ENCODE assay signal across 30 cellular contexts in the genomic region with DNA sequence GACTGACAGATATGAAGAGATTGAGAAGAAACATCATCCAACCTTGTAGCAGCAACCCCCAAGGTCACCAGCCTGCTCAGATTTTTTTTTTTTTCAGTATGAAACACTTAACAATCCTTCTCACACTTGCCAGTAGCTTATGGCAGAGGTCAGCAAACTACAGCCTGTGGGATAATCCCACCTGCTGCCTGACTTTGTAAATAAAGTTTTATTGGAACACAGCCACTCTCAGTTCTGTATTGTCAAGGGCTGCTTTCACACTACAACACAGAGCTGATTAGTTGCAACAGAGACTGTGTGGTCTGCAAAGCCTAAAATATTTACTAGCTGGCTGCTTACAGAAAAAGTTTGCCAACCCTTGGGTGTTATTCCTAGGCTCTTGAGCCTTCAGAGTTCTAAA.
"Had no signal": no experiment of that assay in that cellular context is flagged by ENCODE, and none has a peak within 500 bp of the region (broad histone marks: within the 10 kb centered on the region; RNA-seq: fewer than 3 reads in every experiment).

No MANE protein-coding gene starts in this region.

- DNase-seq: activated B cell treated with CpG ODN at 0.5 μM for 24 hours; activated CD4-positive, alpha-beta memory T cell treated with anti-CD3 and anti-CD28 coated beads for 36 hours; activated CD4-positive, alpha-beta T cell treated with anti-CD3 and anti-CD28 coated beads for 4 hours; activated CD4-positive, alpha-beta T cell treated with anti-CD3 and anti-CD28 coated beads, Interleukin-2, amount 50 U/mL, for 1 hour; activated CD4-positive, CD25-positive, alpha-beta regulatory T cell treated with anti-CD3 and anti-CD28 coated beads, Interleukin-2, amount 50 U/mL, for 72 hours; activated CD8-positive, alpha-beta memory T cell treated with anti-CD3 and anti-CD28 coated beads, Interleukin-2, amount 10 ng/mL, durations not matched to agents 7 days and 5 days; activated CD8-positive, alpha-beta memory T cell treated with anti-CD3 and anti-CD28 coated beads, Interleukin-2, amount 50 U/mL, for 48 hours; activated effector memory CD4-positive, alpha-beta T cell treated with Interleukin-2 at 50 U/mL for 16 hours; activated naive CD4-positive, alpha-beta T cell treated with anti-CD3 and anti-CD28 coated beads, Interleukin-2, amount 10 ng/mL, durations not matched to agents 7 days and 5 days; activated naive CD8-positive, alpha-beta T cell treated with anti-CD3 and anti-CD28 coated beads, Interleukin-2, amount 50 U/mL, for 24 hours; activated T-cell treated with anti-CD3 and anti-CD28 coated beads, Interleukin-2, amount 50 U/mL, for 48 hours; aorta; Kasumi-1; KG1; MG63; NCI-H1105; NCI-H1417 treated with DMSO at 0.1 percent for 48 hours; NCI-H1694; NCI-H1930; NCI-H2081 treated with DMSO at 0.1 percent for 48 hours; NCI-H226; NCI-H446 treated with DMSO at 0.1 percent for 48 hours; NCI-H524; NCI-H69; NK-92 treated with Interleukin-12 subunit alpha and Interleukin-12 subunit beta, amount 100 ng/mL, for 24 hours; OCI-M1; Right ventricle myocardium superior; SK-N-SH had no signal

- H3K4me1 ChIP-seq: SJSA1 had no signal

- H3K4me3 ChIP-seq: cardiac muscle cell, MG63, SJSA1 had no signal

- H3K27me3 ChIP-seq: cardiac muscle cell, MG63, SJSA1 had no signal

- H3K9me3 ChIP-seq: MG63, SJSA1, SK-N-SH had no signal

- H3K9ac ChIP-seq: SK-N-SH had no signal

- H3K4me2 ChIP-seq: SK-N-SH had no signal

- ATAC-seq: activated CD8-positive, alpha-beta memory T cell treated with anti-CD3 and anti-CD28 coated beads, Interleukin-2, amount 10 ng/mL, durations not matched to agents 7 days and 5 days; activated naive CD8-positive, alpha-beta T cell treated with anti-CD3 and anti-CD28 coated beads, Interleukin-2, amount 50 U/mL, for 24 hours had no signal

- H3K27ac ChIP-seq: cardiac muscle cell, SJSA1 had no signal

- H3K36me3 ChIP-seq: cardiac muscle cell, MG63, SJSA1 had no signal
